ENCODE assay signal across 13 cellular contexts in genomic region chr4:102530986-102531385, GRCh38.
"Had no signal": no experiment of that assay in that cellular context is flagged by ENCODE, and none has a peak within 500 bp of the region (broad histone marks: within the 10 kb centered on the region; RNA-seq: fewer than 3 reads in every experiment).

No MANE protein-coding gene starts in this region.

- ATAC-seq: activated CD4-positive, CD25-positive, alpha-beta regulatory T cell treated with anti-CD3 and anti-CD28 coated beads, Interleukin-2, amount 50 U/mL, for 24 hours; naive thymus-derived CD4-positive, alpha-beta T cell; right lobe of liver; stimulated activated effector memory CD8-positive, alpha-beta T cell treated with anti-CD3 and anti-CD28 coated beads, Interleukin-12 subunit alpha, Interleukin-12 subunit beta, amount 100 ng/mL, for 72 hours had no signal

- H3K9me3 Mint-ChIP-seq: naive thymus-derived CD4-positive, alpha-beta T cell; stimulated activated effector memory CD8-positive, alpha-beta T cell treated with anti-CD3 and anti-CD28 coated beads, Interleukin-12 subunit alpha, Interleukin-12 subunit beta, amount 100 ng/mL, for 72 hours had no signal

- DNase-seq: activated naive CD4-positive, alpha-beta T cell; amniotic stem cell; dermis blood vessel endothelial cell; effector memory CD4-positive, alpha-beta T cell; mesenchymal stem cell; naive thymus-derived CD4-positive, alpha-beta T cell; right lobe of liver; SK-N-SH; stimulated activated CD4-positive, alpha-beta T cell treated with anti-CD3 and anti-CD28 coated beads, Interleukin-4, amount 100 ng/mL, for 24 hours; thyroid gland had no signal

- H3K4me3 ChIP-seq: right lobe of liver, smooth muscle cell, thyroid gland had no signal

- H3K36me3 ChIP-seq: thyroid gland had no signal

- H3K27ac Mint-ChIP-seq: stimulated activated effector memory CD8-positive, alpha-beta T cell treated with anti-CD3 and anti-CD28 coated beads, Interleukin-12 subunit alpha, Interleukin-12 subunit beta, amount 100 ng/mL, for 72 hours had no signal

- H3K27me3 Mint-ChIP-seq: naive thymus-derived CD4-positive, alpha-beta T cell had no signal

- H3K27me3 ChIP-seq: right lobe of liver, thyroid gland had no signal

- H3K4me3 Mint-ChIP-seq: stimulated activated effector memory CD8-positive, alpha-beta T cell treated with anti-CD3 and anti-CD28 coated beads, Interleukin-12 subunit alpha, Interleukin-12 subunit beta, amount 100 ng/mL, for 72 hours had no signal
